8 cellular contexts compared by ENCODE assay signal in the genomic region with DNA sequence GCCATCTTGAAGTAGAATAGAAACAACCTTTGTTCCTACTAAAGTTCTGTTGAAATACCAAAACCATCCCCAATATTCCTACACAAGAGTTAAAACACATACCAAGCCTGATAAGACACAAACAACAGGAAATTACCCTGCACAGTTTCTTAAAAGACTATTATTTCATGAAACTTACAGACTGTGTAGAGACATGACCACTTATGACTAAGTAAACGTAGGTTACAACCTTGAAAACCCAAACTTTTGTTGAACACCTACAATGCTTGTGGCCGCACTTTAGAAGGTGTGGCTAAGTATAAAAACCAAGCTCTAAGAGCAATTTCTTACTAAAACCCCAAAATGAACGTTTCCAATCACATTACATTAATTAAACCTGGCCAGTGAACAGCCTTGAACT. TPM values are rescaled to one million over a fixed set of nuclear protein-coding genes. Genes with fewer than 3 reads are reported as not detected.
DNase-seq lines count a peak whose midpoint lies in the region; ATAC-seq, FAIRE-seq and TF ChIP-seq lines count a peak whose summit lies in the region.

No MANE protein-coding gene starts in this region.

- H4K8ac ChIP-seq in mesenchymal stem cell (ENCODE audit: low read length), result no peak overlapping the region

- no peak overlapping the region for H3K27ac ChIP-seq in BLaER1
- peak overlapping the region; percentile 59 for H3K27ac ChIP-seq in K562 (ENCODE audit: extremely low read depth, low read depth, low read length)
- H3K27ac ChIP-seq in mesenchymal stem cell (ENCODE audit: low read length, poor library complexity, severe bottlenecking), result no peak overlapping the region

- H3K4me1 ChIP-seq in BLaER1, result peaks cover 42% of the 10 kb centered on the region
- peaks cover 15 to 32% of the 10 kb centered on the region in 2 experiments for H3K4me1 ChIP-seq in K562 (replicated peaks in 1 of 2; ENCODE audit: control insufficient read depth in 2 of 2, insufficient read depth in 2 of 2, low read length in 2 of 2)
- peaks cover 1% of the 10 kb centered on the region for H3K4me1 ChIP-seq in mesenchymal stem cell (ENCODE audit: control insufficient read depth, insufficient read depth, low read depth, low read length)

- H3K27ac Mint-ChIP-seq in IgD-negative memory B cell, result peak overlapping the region in 1 of 3 donors; percentile 96

- H3K4me1 Mint-ChIP-seq in IgD-negative memory B cell, result peaks cover 39 to 55% (median 48%) of the 10 kb centered on the region in 3 donors

- ATAC-seq in K562, result no peak
- ATAC-seq in GM21723 (IDR thresholded peaks at IDR 0.05; ENCODE audit: unreplicated experiment), result no peak

- H3K79me2 ChIP-seq in K562 (ENCODE audit: control insufficient read depth, insufficient read depth, low read length), result peaks cover 65% of the 10 kb centered on the region

- no peak overlapping the region for H3K4ac ChIP-seq in mesenchymal stem cell (ENCODE audit: low read depth in 1 of 2, low read length in 2 of 2)

- H3K23ac ChIP-seq in mesenchymal stem cell (ENCODE audit: low read length in 2 of 2), result no peak overlapping the region

- no peak overlapping the region for H2BK15ac ChIP-seq in mesenchymal stem cell (ENCODE audit: low read depth, poor library complexity, severe bottlenecking)

- 0% methylated on average over 3 of the region's 3 CpGs for WGBS in K562 (ENCODE audit: insufficient coverage, low coverage, missing lambda C conversion rate)
- WGBS in mesenchymal stem cell, result 13% methylated on average over 2 of the region's 3 CpGs

- H3K9ac ChIP-seq in BLaER1, result no peak overlapping the region
- H3K9ac ChIP-seq in K562 (ENCODE audit: insufficient read depth in 1 of 2, low read depth in 2 of 2, low read length in 2 of 2), result peak overlapping the region in 1 of 2 experiments; percentile 84; a peak in 2 of 4 replicates
- peak overlapping the region; percentile 97 for H3K9ac ChIP-seq in mesenchymal stem cell (ENCODE audit: low read length)

- POLR2A ChIA-PET in K562 (lab: Yijun Ruan, JAX), result interaction anchor here (0.7 to 0.9 kb wide), 2 partner anchors 8 to 42 kb away, joined by 3 to 5 read pairs; no protein-coding TSS in a partner anchor

- no peak for TF ChIP-seq POLR2A in K562 (conservative IDR thresholded peaks at IDR 0.05)

- TF ChIP-seq RAD21 in K562 (CRISPR knock-in tag; conservative IDR thresholded peaks at IDR 0.05 in 1 of 2, IDR thresholded peaks at IDR 0.05 in 1 of 2), result no peak

- H3K9me3 Mint-ChIP-seq in IgD-negative memory B cell, result no peaks in the 10 kb centered on the region

- no peaks in the 10 kb centered on the region for H3K9me3 ChIP-seq in BLaER1
- H3K9me3 ChIP-seq in K562 (replicated peaks; ENCODE audit: control insufficient read depth, insufficient read depth, low read depth, low read length), result no peaks in the 10 kb centered on the region
- no peaks in the 10 kb centered on the region for H3K9me3 ChIP-seq in mesenchymal stem cell (ENCODE audit: control insufficient read depth, low read length)

- H2AFZ ChIP-seq in K562 (ENCODE audit: low read depth, low read length), result 0 out of 2 replicates have a peak overlapping the region, but pooled peaks have one; percentile 16
- H2AFZ ChIP-seq in mesenchymal stem cell (ENCODE audit: low read depth, low read length), result no peak overlapping the region

- no peak overlapping the region for H4K91ac ChIP-seq in mesenchymal stem cell (ENCODE audit: low read length)

- intact Hi-C loops in K562 (cut with micrococcal nuclease), result no loop called here

- H2BK120ac ChIP-seq in mesenchymal stem cell (ENCODE audit: low read depth, low read length), result no peak overlapping the region

- no peak overlapping the region for H2BK12ac ChIP-seq in mesenchymal stem cell (ENCODE audit: low read length in 2 of 2)

- BruUV-seq in K562 (replicated peaks; lab: Mats Ljungman, UMichigan), result no TSS peak

- FAIRE-seq in K562 (lab: Jason Lieb, UNC), result peak; percentile 32

- peaks cover 2% of the 10 kb centered on the region for H3K36me3 Mint-ChIP-seq in IgD-negative memory B cell

- peak overlapping the region; percentile 38 to 97 (median 84) for H3K4me3 Mint-ChIP-seq in IgD-negative memory B cell

- H4K20me1 ChIP-seq in BLaER1, result peaks cover 64% of the 10 kb centered on the region
- peaks cover 10% of the 10 kb centered on the region; the same call in 1 of the 2 replicates for H4K20me1 ChIP-seq in K562 (replicated peaks; ENCODE audit: control insufficient read depth, insufficient read depth, low read length)

- no peaks in the 10 kb centered on the region for H3K27me3 Mint-ChIP-seq in IgD-negative memory B cell

- H2AK5ac ChIP-seq in mesenchymal stem cell (ENCODE audit: low read length, severe bottlenecking), result no peak overlapping the region

- H2BK5ac ChIP-seq in mesenchymal stem cell (ENCODE audit: low read depth, low read length, poor library complexity, severe bottlenecking), result no peak overlapping the region

- no peaks in the 10 kb centered on the region for H3K79me1 ChIP-seq in mesenchymal stem cell (replicated peaks; ENCODE audit: low read length, poor library complexity, severe bottlenecking)

- no peak overlapping the region for H3K14ac ChIP-seq in mesenchymal stem cell (ENCODE audit: low read length in 2 of 2)

- in situ Hi-C loops in K562 (cut with MboI), result no loop called here

- H3K27me3 ChIP-seq in BLaER1, result no peaks in the 10 kb centered on the region
- H3K27me3 ChIP-seq in K562 (ENCODE audit: control insufficient read depth in 2 of 2, insufficient read depth in 2 of 2, low read length in 2 of 2), result no peaks in the 10 kb centered on the region
- no peaks in the 10 kb centered on the region for H3K27me3 ChIP-seq in mesenchymal stem cell (ENCODE audit: control insufficient read depth in 1 of 2, insufficient read depth in 1 of 2, low read length in 2 of 2)

- H3K4me2 ChIP-seq in BLaER1 (peak overlapping the region; percentile 85), K562 (ENCODE audit: insufficient read depth, low read length) (peak overlapping the region; percentile 86), mesenchymal stem cell (ENCODE audit: low read length, poor library complexity, severe bottlenecking) (peak overlapping the region; percentile 57)

- H3K36me3 ChIP-seq in BLaER1 (peaks cover 6% of the 10 kb centered on the region; the same call in 1 of the 2 replicates), K562 (ENCODE audit: control insufficient read depth, insufficient read depth, low read length) (no peaks in the 10 kb centered on the region; the same call in 2 of the 3 replicates), mesenchymal stem cell (ENCODE audit: control insufficient read depth in 1 of 2, insufficient read depth in 2 of 2, low read depth in 1 of 2, low read length in 2 of 2) (no peaks in the 10 kb centered on the region)

- DNase-seq in K562 (ENCODE audit: extremely low read depth in 1 of 4, low spot score in 3 of 4), result peak in 1 of 4 experiments; percentile 30
- DNase-seq in mesenchymal stem cell, result no peak
- no peak for DNase-seq in cerebellar cortex (ENCODE audit: low spot score)
- no peak for DNase-seq in putamen (ENCODE audit: low spot score)
- DNase-seq in retina, result no peak

- H3K4me3 ChIP-seq in BLaER1, result peak overlapping the region; percentile 87; the same call in 1 of the 2 replicates
- H3K4me3 ChIP-seq in K562, result peak overlapping the region; percentile 92
- H3K4me3 ChIP-seq in mesenchymal stem cell (ENCODE audit: insufficient read depth in 1 of 2, low read depth in 1 of 2, low read length in 2 of 2), result peak overlapping the region in 1 of 2 experiments; percentile 95

- H3K18ac ChIP-seq in mesenchymal stem cell (ENCODE audit: low read depth in 1 of 2, low read length in 2 of 2), result no peak overlapping the region

- no peak for TF ChIP-seq EP300 in K562 (IDR thresholded peaks at IDR 0.05; ENCODE audit: low read length)

- TF ChIP-seq CTCF in K562 (IDR thresholded peaks at IDR 0.05 in 2 of 3, conservative IDR thresholded peaks at IDR 0.05 in 1 of 3; ENCODE audit: insufficient read depth in 2 of 3, low read depth in 1 of 3, low read length in 3 of 3), result no peak

- no peaks in the 10 kb centered on the region for H3K9me1 ChIP-seq in K562 (ENCODE audit: control insufficient read depth, insufficient read depth, low read length)

- CTCF ChIA-PET in K562 (lab: Yijun Ruan, JAX; ENCODE audit: low intra/inter-chr PET ratio), result no interaction called here

TF ChIP-seq in K562, 482 proteins besides CTCF, POLR2A, EP300 and RAD21 (continues in another document):
- no peak for TF ChIP-seq MIER1 (IDR thresholded peaks at IDR 0.05; ENCODE audit: low read depth)
- TF ChIP-seq, protein P1, sequence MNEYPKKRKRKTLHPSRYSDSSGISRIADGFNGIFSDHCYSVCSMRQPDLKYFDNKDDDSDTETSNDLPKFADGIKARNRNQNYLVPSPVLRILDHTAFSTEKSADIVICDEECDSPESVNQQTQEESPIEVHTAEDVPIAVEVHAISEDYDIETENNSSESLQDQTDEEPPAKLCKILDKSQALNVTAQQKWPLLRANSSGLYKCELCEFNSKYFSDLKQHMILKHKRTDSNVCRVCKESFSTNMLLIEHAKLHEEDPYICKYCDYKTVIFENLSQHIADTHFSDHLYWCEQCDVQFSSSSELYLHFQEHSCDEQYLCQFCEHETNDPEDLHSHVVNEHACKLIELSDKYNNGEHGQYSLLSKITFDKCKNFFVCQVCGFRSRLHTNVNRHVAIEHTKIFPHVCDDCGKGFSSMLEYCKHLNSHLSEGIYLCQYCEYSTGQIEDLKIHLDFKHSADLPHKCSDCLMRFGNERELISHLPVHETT (CRISPR knock-in tag; conservative IDR thresholded peaks at IDR 0.05 in 1 of 2, IDR thresholded peaks at IDR 0.05 in 1 of 2), result no peak

RNA-seq across cellular contexts. Expression of a gene that starts 2.0 kb away (rescaled TPM):
- polyA plus RNA-seq in IgD-negative memory B cell (57.9 TPM), K562 (2011; rRNA removed) (41.4 and 47.7 TPM in 2 replicates), K562 (2014; fragmentation: Illumina TruSeq; extraction: Trizol) (31.7 and 33.7 TPM in 2 replicates), K562 (2014; fragmentation: Nextera tagmentation; extraction: Ambion mirVana) (10 to 100 TPM in 1 of 2 experiments, 1 to 10 TPM in 1; 9.2 to 16.7 TPM), K562 (2014; rRNA removed) (19.3 and 22.3 TPM in 2 replicates)
- 38.9 and 78.1 TPM in 2 replicates for total RNA-seq in K562 (2011; cell fraction: chromatin; rRNA removed; ENCODE audit: low replicate concordance)
- 12.2 and 14.9 TPM in 2 replicates for total RNA-seq in K562 (2011; cell fraction: nucleolus; rRNA removed)
- total RNA-seq in K562 (2011; cell fraction: nucleoplasm; rRNA removed), result 20.8 and 37.4 TPM in 2 replicates
- total RNA-seq in K562 (2014; rRNA removed) (23.7 and 24.8 TPM in 2 replicates), K562 (2014; rRNA removed; fragmentation: Illumina TruSeq; extraction: Trizol) (49.4 and 52.6 TPM in 2 replicates), K562 (2015; rRNA removed; fragmentation: Illumina TruSeq; extraction: Trizol) (43.7 and 45.1 TPM in 2 replicates), K562 (2021) (45.1 and 49.6 TPM in 2 replicates)
- 16.2 and 29.4 TPM in 2 replicates for polyA plus RNA-seq in K562 (2011; cell fraction: cytosol; rRNA removed)
- 33.2 and 68.9 TPM in 2 replicates for polyA plus RNA-seq in K562 (2011; cell fraction: nucleus; rRNA removed)
- 26.5 and 30.2 TPM in 2 replicates for polyA plus RNA-seq in K562 (2012)
- polyA minus RNA-seq in K562 (2011; rRNA and poly(A)+ RNA removed), result 119 and 154 TPM in 2 replicates
- polyA minus RNA-seq in K562 (2011; cell fraction: cytosol; rRNA and poly(A)+ RNA removed), result 34.2 and 39.7 TPM in 2 replicates
- polyA minus RNA-seq in K562 (2011; cell fraction: nucleus; rRNA and poly(A)+ RNA removed), result 16.4 and 43.1 TPM in 2 replicates
- polyA plus RNA-seq in mesenchymal stem cell (2013, experiment 1 of 2), result 62.4 TPM
- 63.0 TPM for polyA plus RNA-seq in mesenchymal stem cell (2013, experiment 2 of 2)
